ENCODE assay signal across 30 cellular contexts in the genomic region with DNA sequence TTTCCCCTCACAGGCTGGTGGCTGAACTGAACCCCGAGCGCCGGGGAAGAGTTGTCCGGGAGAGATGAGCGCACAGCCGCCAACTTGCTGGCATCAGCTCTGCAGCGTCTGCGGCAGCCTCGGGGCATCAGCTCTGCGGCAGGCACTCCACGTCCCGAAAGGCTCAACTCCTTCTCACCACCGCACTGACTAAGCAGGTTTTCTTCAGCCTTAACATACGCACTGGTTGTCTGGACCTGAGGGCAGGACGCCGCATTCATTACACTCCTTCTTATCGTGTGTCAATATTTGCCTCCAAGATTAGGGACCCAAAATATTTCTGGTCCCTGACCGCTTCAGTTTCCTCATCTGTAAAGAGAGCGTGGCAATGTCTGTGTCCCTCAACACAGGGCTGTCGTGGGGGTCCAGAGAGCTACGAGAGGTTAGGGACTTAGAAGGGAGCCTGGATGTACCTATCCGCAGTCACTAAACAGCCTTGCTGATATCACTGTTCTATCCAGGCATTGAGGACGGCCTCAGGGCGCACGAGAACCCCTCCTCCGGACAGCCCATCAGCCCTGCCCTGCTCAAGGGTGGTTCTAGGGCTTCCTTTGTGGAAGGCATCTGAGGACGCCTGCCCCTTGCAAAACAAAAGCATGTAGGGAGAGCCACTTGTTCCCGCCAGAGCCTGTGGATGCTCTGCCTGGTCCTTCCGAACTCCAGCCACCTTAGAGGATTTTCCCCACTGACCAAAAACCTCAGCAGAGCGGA.
"Had no signal": no experiment of that assay in that cellular context is flagged by ENCODE, and none has a peak within 500 bp of the region (broad histone marks: within the 10 kb centered on the region; RNA-seq: fewer than 3 reads in every experiment).

No MANE protein-coding gene starts in this region.

- H3K9me3 Mint-ChIP-seq: activated CD4-positive, alpha-beta memory T cell treated with anti-CD3 and anti-CD28 coated beads for 36 hours; activated naive CD4-positive, alpha-beta T cell treated with anti-CD3 and anti-CD28 coated beads, Interleukin-2, amount 50 U/mL, for 72 hours; activated T-cell treated with anti-CD3 and anti-CD28 coated beads, Interleukin-2, amount 50 U/mL, for 72 hours; central memory CD8-positive, alpha-beta T cell; stimulated activated memory B cell treated with anti-CD40 and anti-IgM and Interleukin-4, amounts not matched to agents 10 μg/mL and 1 μg/mL and 100 μg/mL, for 72 hours; stimulated activated naive CD8-positive, alpha-beta T cell treated with anti-CD3 and anti-CD28 coated beads, Interleukin-15, amount 100 ng/mL, for 72 hours; T-helper 2 cell treated with Interferon-gamma antibody and Interleukin-4, amounts not matched to agents 5 μg/mL and 100 μg/mL, for 36 hours had no signal

- H3K4me1 Mint-ChIP-seq: central memory CD8-positive, alpha-beta T cell; mesothelial cell of epicardium; naive B cell; stimulated activated memory B cell treated with anti-CD40 and anti-IgM and Interleukin-4, amounts not matched to agents 10 μg/mL and 1 μg/mL and 100 μg/mL, for 72 hours had no signal

- H3K27ac ChIP-seq: left ventricle myocardium inferior, neutrophil, ovary, prostate gland, skin epidermis, upper lobe of left lung, VCaP had no signal

- DNase-seq: activated CD4-positive, alpha-beta memory T cell treated with anti-CD3 and anti-CD28 coated beads for 36 hours; activated CD4-positive, alpha-beta T cell treated with anti-CD3 and anti-CD28 coated beads for 4 hours; activated naive CD4-positive, alpha-beta T cell; activated T-cell treated with anti-CD3 and anti-CD28 coated beads, Interleukin-2, amount 50 U/mL, for 72 hours; dermis blood vessel endothelial cell; effector CD4-positive, alpha-beta T cell; gastrocnemius medialis; glutamatergic neuron; left ventricle myocardium inferior; naive B cell; nephron progenitor cell; ovary; retina; stimulated activated CD4-positive, alpha-beta T cell treated with anti-CD3 and anti-CD28 coated beads, Interleukin-1b, Interleukin-23, amount 100 ng/mL, for 48 hours; stimulated activated CD4-positive, alpha-beta T cell treated with anti-CD3 and anti-CD28 coated beads, Interleukin-4, amount 100 ng/mL, for 4 hours; stimulated activated CD8-positive, alpha-beta memory T cell treated with anti-CD3 and anti-CD28 coated beads, Interleukin-4, amount 100 ng/mL, for 48 hours; stimulated activated naive CD8-positive, alpha-beta T cell treated with anti-CD3 and anti-CD28 coated beads, Interleukin-15, amount 100 ng/mL, for 72 hours; substantia nigra; T-helper 1 cell had no signal

- H3K27me3 ChIP-seq: gastrocnemius medialis, ovary, upper lobe of left lung had no signal

- ATAC-seq: activated naive CD4-positive, alpha-beta T cell treated with anti-CD3 and anti-CD28 coated beads, Interleukin-2, amount 50 U/mL, for 72 hours; activated T-cell treated with anti-CD3 and anti-CD28 coated beads, Interleukin-2, amount 50 U/mL, for 72 hours; gastrocnemius medialis; sciatic nerve; stimulated activated memory B cell treated with anti-CD40 and anti-IgM and Interleukin-4, amounts not matched to agents 10 μg/mL and 1 μg/mL and 100 μg/mL, for 72 hours; stimulated activated naive CD8-positive, alpha-beta T cell treated with anti-CD3 and anti-CD28 coated beads, Interleukin-15, amount 100 ng/mL, for 72 hours had no signal

- H3K36me3 ChIP-seq: gastrocnemius medialis, left ventricle myocardium inferior, neutrophil, ovary, prostate gland, upper lobe of left lung had no signal

- H3K4me1 ChIP-seq: prostate gland had no signal

- H3K36me3 Mint-ChIP-seq: activated CD4-positive, alpha-beta memory T cell treated with anti-CD3 and anti-CD28 coated beads for 36 hours; activated naive CD4-positive, alpha-beta T cell treated with anti-CD3 and anti-CD28 coated beads, Interleukin-2, amount 50 U/mL, for 72 hours; mesothelial cell of epicardium; naive B cell; stimulated activated memory B cell treated with anti-CD40 and anti-IgM and Interleukin-4, amounts not matched to agents 10 μg/mL and 1 μg/mL and 100 μg/mL, for 72 hours had no signal

- H3K4me3 Mint-ChIP-seq: activated CD4-positive, alpha-beta memory T cell treated with anti-CD3 and anti-CD28 coated beads for 36 hours; activated T-cell treated with anti-CD3 and anti-CD28 coated beads, Interleukin-2, amount 50 U/mL, for 72 hours; central memory CD8-positive, alpha-beta T cell; mesothelial cell of epicardium; naive B cell; nephron progenitor cell; stimulated activated memory B cell treated with anti-CD40 and anti-IgM and Interleukin-4, amounts not matched to agents 10 μg/mL and 1 μg/mL and 100 μg/mL, for 72 hours; stimulated activated naive CD8-positive, alpha-beta T cell treated with anti-CD3 and anti-CD28 coated beads, Interleukin-15, amount 100 ng/mL, for 72 hours; T-helper 2 cell treated with Interferon-gamma antibody and Interleukin-4, amounts not matched to agents 5 μg/mL and 100 μg/mL, for 36 hours had no signal

- H3K4me3 ChIP-seq: gastrocnemius medialis, left ventricle myocardium inferior, ovary, prostate gland, skin epidermis, upper lobe of left lung had no signal

- H3K27ac Mint-ChIP-seq: activated CD4-positive, alpha-beta memory T cell treated with anti-CD3 and anti-CD28 coated beads for 36 hours; activated naive CD4-positive, alpha-beta T cell treated with anti-CD3 and anti-CD28 coated beads, Interleukin-2, amount 50 U/mL, for 72 hours; activated T-cell treated with anti-CD3 and anti-CD28 coated beads, Interleukin-2, amount 50 U/mL, for 72 hours; mesothelial cell of epicardium; nephron progenitor cell; stimulated activated memory B cell treated with anti-CD40 and anti-IgM and Interleukin-4, amounts not matched to agents 10 μg/mL and 1 μg/mL and 100 μg/mL, for 72 hours; stimulated activated naive CD8-positive, alpha-beta T cell treated with anti-CD3 and anti-CD28 coated beads, Interleukin-15, amount 100 ng/mL, for 72 hours; T-helper 2 cell treated with Interferon-gamma antibody and Interleukin-4, amounts not matched to agents 5 μg/mL and 100 μg/mL, for 36 hours had no signal

- H3K9me3 ChIP-seq: gastrocnemius medialis, neutrophil, ovary, prostate gland, upper lobe of left lung had no signal
